ENCODE assay signal across 15 cellular contexts in the genomic region with DNA sequence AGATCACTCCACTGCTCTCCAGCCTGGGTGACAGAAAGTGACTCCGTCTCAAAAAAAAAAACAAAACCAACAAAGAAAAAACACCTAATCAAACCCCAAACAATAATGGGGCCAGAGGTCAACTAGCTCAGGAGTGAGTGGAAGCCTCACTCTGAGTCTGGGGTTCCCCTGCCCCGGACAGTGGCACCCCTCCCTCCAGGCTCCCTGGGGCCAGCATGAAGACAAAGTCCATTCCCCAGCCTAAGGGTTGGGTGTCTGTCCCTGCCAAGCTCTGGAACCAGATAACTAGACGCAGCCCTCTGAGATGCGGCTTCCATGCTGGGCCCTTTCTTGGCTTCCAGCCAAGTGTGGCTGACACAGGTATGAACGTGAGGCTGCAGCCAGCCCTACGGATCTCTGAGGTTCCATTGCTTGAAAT. TPM values are rescaled to one million over a fixed set of nuclear protein-coding genes. Genes with fewer than 3 reads are reported as not detected.
DNase-seq lines count a peak whose midpoint lies in the region; TF ChIP-seq lines count a peak whose summit lies in the region.
"Had no signal": no experiment of that assay in that cellular context is flagged by ENCODE, and none has a peak within 500 bp of the region (broad histone marks: within the 10 kb centered on the region; RNA-seq: fewer than 3 reads in every experiment).

No MANE protein-coding gene starts in this region.

- no peak overlapping the region for H3K27ac Mint-ChIP-seq in activated naive CD4-positive, alpha-beta T cell treated with anti-CD3 and anti-CD28 coated beads for 36 hours
- H3K27ac Mint-ChIP-seq: activated naive CD8-positive, alpha-beta T cell treated with anti-CD3 and anti-CD28 coated beads for 36 hours; WTC11 had no signal

- intact Hi-C loops in activated naive CD4-positive, alpha-beta T cell treated with anti-CD3 and anti-CD28 coated beads for 36 hours (cut with micrococcal nuclease), result no loop called here
- intact Hi-C loops in colonic mucosa (cut with DNase I), result no loop called here
- intact Hi-C loops in stomach (cut with DNase I; ENCODE audit: low total_unique reads), result no loop called here

- peak overlapping the region in 1 of 2 donors; percentile 41 for H3K9ac ChIP-seq in colonic mucosa (ENCODE audit: low read depth in 2 of 2, low read length in 2 of 2)
- H3K9ac ChIP-seq: BLaER1 treated with 17β-estradiol and CSF1 and Interleukin-3, amounts not matched to agents 10 nM and 100 nM had no signal

- H3K27ac ChIP-seq in colonic mucosa (no peak overlapping the region), stomach (peak overlapping the region in 2 of 5 donors; percentile 2 to 74)
- H3K27ac ChIP-seq: BLaER1 treated with 17β-estradiol and CSF1 and Interleukin-3, amounts not matched to agents 10 nM and 100 nM; dorsolateral prefrontal cortex had no signal

- H3K4me1 ChIP-seq in colonic mucosa (peaks cover 7% of the 10 kb centered on the region), stomach (peaks cover 23 to 50% (median 34%) of the 10 kb centered on the region in 4 donors)

- WGBS in stomach, 5 donors, result 21 to 31% (median 26%) methylated on average over 6 of the region's 6 CpGs

- DNase-seq in activated naive CD4-positive, alpha-beta T cell treated with anti-CD3 and anti-CD28 coated beads for 36 hours, result peak; percentile 24
- no peak for DNase-seq in activated naive CD4-positive, alpha-beta T cell treated with anti-CD3 and anti-CD28 coated beads, Interleukin-2, amount 50 U/mL, for 16 hours
- peak; percentile 74 for DNase-seq in NCI-H2227 (lab: John Stamatoyannopoulos, UW; ENCODE audit: unreplicated experiment)
- peak; percentile 77 for DNase-seq in colonic mucosa
- DNase-seq in stomach, result peak; percentile 77
- no peak for DNase-seq in dedifferentiated amniotic fluid mesenchymal stem cell (ENCODE audit: extremely low spot score)
- DNase-seq in GF-D8 (lab: John Stamatoyannopoulos, UW), result no peak
- DNase-seq in nucleus accumbens (lab: John Stamatoyannopoulos, UW), result no peak
- DNase-seq: activated naive CD8-positive, alpha-beta T cell treated with anti-CD3 and anti-CD28 coated beads for 36 hours; glutamatergic neuron had no signal

- H3K27me3 ChIP-seq in colonic mucosa (no peaks in the 10 kb centered on the region), stomach (peaks cover 0 to 17% (median 0%) of the 10 kb centered on the region in 3 donors)
- H3K27me3 ChIP-seq: BLaER1 treated with 17β-estradiol and CSF1 and Interleukin-3, amounts not matched to agents 10 nM and 100 nM had no signal

- peaks cover 3% of the 10 kb centered on the region for H3K4me1 Mint-ChIP-seq in activated naive CD4-positive, alpha-beta T cell treated with anti-CD3 and anti-CD28 coated beads for 36 hours (ENCODE audit: low read depth)
- H3K4me1 Mint-ChIP-seq: WTC11 had no signal

- no peak for TF ChIP-seq POLR2A in stomach (IDR thresholded peaks at IDR 0.05)

- H3K27me3 Mint-ChIP-seq in activated naive CD4-positive, alpha-beta T cell treated with anti-CD3 and anti-CD28 coated beads for 36 hours (ENCODE audit: low read depth), result no peaks in the 10 kb centered on the region
- H3K27me3 Mint-ChIP-seq: activated naive CD8-positive, alpha-beta T cell treated with anti-CD3 and anti-CD28 coated beads for 36 hours had no signal

- no peak overlapping the region for H3K4me3 Mint-ChIP-seq in activated naive CD4-positive, alpha-beta T cell treated with anti-CD3 and anti-CD28 coated beads for 36 hours
- H3K4me3 Mint-ChIP-seq: activated naive CD8-positive, alpha-beta T cell treated with anti-CD3 and anti-CD28 coated beads for 36 hours; WTC11 had no signal

- TF ChIP-seq CTCF in colonic mucosa (IDR thresholded peaks at IDR 0.05) (no peak), stomach (IDR thresholded peaks at IDR 0.05) (no peak)

- H3K9me3 Mint-ChIP-seq in activated naive CD4-positive, alpha-beta T cell treated with anti-CD3 and anti-CD28 coated beads for 36 hours, result no peaks in the 10 kb centered on the region
- H3K9me3 Mint-ChIP-seq: activated naive CD8-positive, alpha-beta T cell treated with anti-CD3 and anti-CD28 coated beads for 36 hours; WTC11 had no signal

- H3K4me3 ChIP-seq in colonic mucosa, result no peak overlapping the region
- no peak overlapping the region for H3K4me3 ChIP-seq in stomach
- H3K4me3 ChIP-seq: BLaER1 treated with 17β-estradiol and CSF1 and Interleukin-3, amounts not matched to agents 10 nM and 100 nM; dorsolateral prefrontal cortex had no signal

- H3K9me3 ChIP-seq in colonic mucosa (no peaks in the 10 kb centered on the region), stomach (no peaks in the 10 kb centered on the region)
- H3K9me3 ChIP-seq: BLaER1 treated with 17β-estradiol and CSF1 and Interleukin-3, amounts not matched to agents 10 nM and 100 nM had no signal

- TF ChIP-seq EP300 in stomach (IDR thresholded peaks at IDR 0.05), result no peak

- H3K36me3 Mint-ChIP-seq in activated naive CD4-positive, alpha-beta T cell treated with anti-CD3 and anti-CD28 coated beads for 36 hours (ENCODE audit: low read depth), result peaks cover 7% of the 10 kb centered on the region

- H3K36me3 ChIP-seq in colonic mucosa (no peaks in the 10 kb centered on the region), stomach (peaks cover 15 to 33% (median 31%) of the 10 kb centered on the region in 4 donors)

- CTCF ChIA-PET in activated naive CD4-positive, alpha-beta T cell treated with anti-CD3 and anti-CD28 coated beads for 36 hours (lab: Charles Lee), result no interaction called here

RNA-seq across cellular contexts. Expression of a gene that starts 1.7 kb away (rescaled TPM):
- total RNA-seq in activated naive CD4-positive, alpha-beta T cell treated with anti-CD3 and anti-CD28 coated beads for 36 hours, result 10 to 100 TPM; 29.9 to 34.9 TPM
- 10 to 100 TPM; 16.9 to 23.3 TPM for total RNA-seq in colonic mucosa
- total RNA-seq in stomach, result 10 to 100 TPM in 1 of 5 donors, 1 to 10 TPM in 2, not detected in 2; 6.4 to 16.2 (median 7.2) TPM
- 10 to 100 TPM; 19.6 to 38.3 (median 36.7) TPM for polyA plus RNA-seq in stomach

RNA-seq across cellular contexts. Expression of a gene that starts 12.4 kb away (rescaled TPM):
- total RNA-seq in activated naive CD4-positive, alpha-beta T cell treated with anti-CD3 and anti-CD28 coated beads for 36 hours, result not detected
- total RNA-seq in colonic mucosa, result 10 to 100 TPM; 15.0 to 99.3 TPM
- total RNA-seq in stomach, result 10 to 100 TPM in 1 of 5 donors, 1 to 10 TPM in 1, not detected in 3; 4.8 to 13.9 TPM
- not detected for polyA plus RNA-seq in stomach
- total RNA-seq: activated naive CD8-positive, alpha-beta T cell treated with anti-CD3 and anti-CD28 coated beads for 36 hours; lung microvascular endothelial cell; right cardiac atrium had no signal
- polyA plus RNA-seq: right cardiac atrium had no signal

RNA-seq across cellular contexts. Expression of a gene that starts 13.6 kb away (rescaled TPM):
- 10 to 100 TPM; 45.8 to 48.7 TPM for total RNA-seq in activated naive CD4-positive, alpha-beta T cell treated with anti-CD3 and anti-CD28 coated beads for 36 hours
- total RNA-seq in colonic mucosa, result 100 to 1,000 TPM; 188 to 214 TPM
- 10 to 100 TPM in 4 of 5 donors, 1 to 10 TPM in 1; 5.3 to 81.7 (median 46.8) TPM for total RNA-seq in stomach
- 100 to 1,000 TPM in 2 of 3 donors, 10 to 100 TPM in 1; 99.6 to 103 (median 103) TPM for polyA plus RNA-seq in stomach

RNA-seq across cellular contexts. Expression of a gene that starts 19.5 kb away (rescaled TPM):
- 1 to 10 TPM; 4.4 to 5.0 TPM for total RNA-seq in activated naive CD4-positive, alpha-beta T cell treated with anti-CD3 and anti-CD28 coated beads for 36 hours
- total RNA-seq in colonic mucosa, result 1 to 10 TPM; 3.5 to 5.8 TPM
- total RNA-seq in stomach, result 10 to 100 TPM in 4 of 5 donors, 1 to 10 TPM in 1; 3.3 to 40.0 (median 12.9) TPM
- 10 to 100 TPM in 1 of 3 donors, 1 to 10 TPM in 2; 4.7 to 10.3 (median 6.8) TPM for polyA plus RNA-seq in stomach

RNA-seq across cellular contexts. Expression of a gene that starts 22.9 kb away (rescaled TPM):
- total RNA-seq in activated naive CD4-positive, alpha-beta T cell treated with anti-CD3 and anti-CD28 coated beads for 36 hours, result not detected
- total RNA-seq in colonic mucosa, result 1 to 10 TPM in 1 of 2 donors, not detected in 1; 1.6 TPM
- total RNA-seq in stomach, result 1 to 10 TPM in 2 of 5 donors, not detected in 3; 2.0 to 2.6 TPM
- under 1 TPM in 2 of 3 donors, not detected in 1; 0.44 to 0.78 TPM for polyA plus RNA-seq in stomach
- total RNA-seq: activated naive CD8-positive, alpha-beta T cell treated with anti-CD3 and anti-CD28 coated beads for 36 hours; lung microvascular endothelial cell; right cardiac atrium had no signal

Comparison
In these comparisons a context has a peak if more than half of its experiments do, and no peak if none do; other contexts are left out.
1. DNase-seq: peak in activated naive CD4-positive, alpha-beta T cell treated with anti-CD3 and anti-CD28 coated beads for 36 hours (single experiment), NCI-H2227 (single experiment), colonic mucosa (single experiment) and stomach (single experiment); none in activated naive CD4-positive, alpha-beta T cell treated with anti-CD3 and anti-CD28 coated beads, Interleukin-2, amount 50 U/mL, for 16 hours (single experiment), dedifferentiated amniotic fluid mesenchymal stem cell (single experiment), GF-D8 (single experiment) and nucleus accumbens (0 of 56).